8 cellular contexts compared by ENCODE assay signal in genomic region chr5:108748354-108749129, GRCh38. TPM values are rescaled to one million over a fixed set of nuclear protein-coding genes. Genes with fewer than 3 reads are reported as not detected.
DNase-seq lines count a peak whose midpoint lies in the region; ATAC-seq and TF ChIP-seq lines count a peak whose summit lies in the region.

No MANE protein-coding gene starts in this region.

- H3K79me2 ChIP-seq in GM23338 (replicated peaks; ENCODE audit: insufficient read depth) = peaks cover 32% of the 10 kb centered on the region

- peak overlapping the region; percentile 72 for H3K4me3 ChIP-seq in GM23338
- H3K4me3 ChIP-seq in fibroblast of the aortic adventitia (ENCODE audit: low read depth, low read length) = peak overlapping the region; percentile 78

- H3F3A ChIP-seq in GM23338 (replicated peaks; ENCODE audit: low read depth) = no peaks in the 10 kb centered on the region; the same call in 1 of the 2 replicates

- H3K27me3 Mint-ChIP-seq in GM23338 (ENCODE audit: insufficient read depth, low read depth, poor library complexity) = peaks cover 4% of the 10 kb centered on the region
- H3K27me3 Mint-ChIP-seq in nephron (ENCODE audit: low read depth) = no peaks in the 10 kb centered on the region
- no peaks in the 10 kb centered on the region for H3K27me3 Mint-ChIP-seq in stimulated activated naive CD8-positive, alpha-beta T cell treated with anti-CD3 and anti-CD28 coated beads, Interleukin-15, Interleukin-2, amounts not matched to agents 100 ng/mL and 50 ng/mL, for 24 hours

- H3K36me3 ChIP-seq in GM23338 (ENCODE audit: insufficient read depth) = no peaks in the 10 kb centered on the region

- DNase-seq in ELF-1 (ENCODE audit: low read depth, low spot score) (peak; percentile 100), GM23338 (ENCODE audit: low spot score) (peak; percentile 99), LHCN-M2 (ENCODE audit: low read depth) (peak; percentile 98), RWPE1 (ENCODE audit: low spot score) (peak; percentile 99), fibroblast of the aortic adventitia (ENCODE audit: low read depth) (peak; percentile 99)
- peak; percentile 99 for DNase-seq in activated effector memory CD4-positive, alpha-beta T cell treated with anti-CD3 and anti-CD28 coated beads, Interleukin-2, amount 50 U/mL, for 16 hours

- no peaks in the 10 kb centered on the region; the same call in 2 of the 3 replicates for H3K9me3 Mint-ChIP-seq in GM23338
- no peaks in the 10 kb centered on the region for H3K9me3 Mint-ChIP-seq in nephron
- H3K9me3 Mint-ChIP-seq in stimulated activated naive CD8-positive, alpha-beta T cell treated with anti-CD3 and anti-CD28 coated beads, Interleukin-15, Interleukin-2, amounts not matched to agents 100 ng/mL and 50 ng/mL, for 24 hours = no peaks in the 10 kb centered on the region

- no peak overlapping the region for H2AFZ ChIP-seq in GM23338

- no peaks in the 10 kb centered on the region for H3K9me2 ChIP-seq in GM23338 (ENCODE audit: insufficient read depth)

- no peaks in the 10 kb centered on the region for H4K20me1 ChIP-seq in GM23338 (replicated peaks; ENCODE audit: insufficient read depth)

- peak overlapping the region; percentile 95 for H3K27ac Mint-ChIP-seq in GM23338
- peak overlapping the region; percentile 98 to 99 (median 99) for H3K27ac Mint-ChIP-seq in nephron
- peak overlapping the region; percentile 91 for H3K27ac Mint-ChIP-seq in stimulated activated naive CD8-positive, alpha-beta T cell treated with anti-CD3 and anti-CD28 coated beads, Interleukin-15, Interleukin-2, amounts not matched to agents 100 ng/mL and 50 ng/mL, for 24 hours

- H3K4me2 ChIP-seq in GM23338 = peak overlapping the region; percentile 89

- H3K4me1 Mint-ChIP-seq in GM23338 (peaks cover 17% of the 10 kb centered on the region), nephron (peaks cover 22% of the 10 kb centered on the region)
- peaks cover 22% of the 10 kb centered on the region for H3K4me1 Mint-ChIP-seq in stimulated activated naive CD8-positive, alpha-beta T cell treated with anti-CD3 and anti-CD28 coated beads, Interleukin-15, Interleukin-2, amounts not matched to agents 100 ng/mL and 50 ng/mL, for 24 hours (ENCODE audit: low read depth)

- peaks cover 18% of the 10 kb centered on the region; the same call in 1 of the 2 replicates for H3K4me1 ChIP-seq in GM23338 (ENCODE audit: insufficient read depth)

- peak overlapping the region; percentile 99 for H3K27ac ChIP-seq in GM23338 (ENCODE audit: low read depth)
- peak overlapping the region; percentile 97 for H3K27ac ChIP-seq in RWPE1

- POLR2A ChIA-PET in RWPE1 (lab: Yijun Ruan, JAX; ENCODE audit: low non-redundant PET) = interaction anchor here (0.7 to 1.3 kb wide), 6 partner anchors 20 to 940 kb away, joined by 3 to 7 read pairs (median 4); no protein-coding TSS in a partner anchor

- H3K27me3 ChIP-seq in GM23338 (ENCODE audit: insufficient read depth) = no peaks in the 10 kb centered on the region

- no peaks in the 10 kb centered on the region for H3K36me3 Mint-ChIP-seq in GM23338 (ENCODE audit: low read depth)
- no peaks in the 10 kb centered on the region for H3K36me3 Mint-ChIP-seq in nephron (ENCODE audit: low read depth)
- no peaks in the 10 kb centered on the region for H3K36me3 Mint-ChIP-seq in stimulated activated naive CD8-positive, alpha-beta T cell treated with anti-CD3 and anti-CD28 coated beads, Interleukin-15, Interleukin-2, amounts not matched to agents 100 ng/mL and 50 ng/mL, for 24 hours (ENCODE audit: low read depth)

- peak in 1 of 2 experiments; percentile 34; a peak in 2 of 4 replicates for TF ChIP-seq CTCF in GM23338 (conservative IDR thresholded peaks at IDR 0.05; ENCODE audit: low read depth in 2 of 2)
- peak; percentile 39 for TF ChIP-seq CTCF in RWPE1 (conservative IDR thresholded peaks at IDR 0.05; ENCODE audit: low read depth)
- no peak for TF ChIP-seq CTCF in fibroblast of the aortic adventitia (IDR thresholded peaks at IDR 0.05; ENCODE audit: insufficient read depth, low read length)
- TF ChIP-seq CTCF in nephron (IDR thresholded peaks at IDR 0.05; ENCODE audit: unreplicated experiment in 3 of 3) = no peak

- peak; percentile 92 for ATAC-seq in GM23338

- CTCF ChIA-PET in RWPE1 (lab: Yijun Ruan, JAX) = interaction anchor here (0.6 to 1.2 kb wide), 2 partner anchors 21 to 80 kb away, joined by 3 read pairs; no protein-coding TSS in a partner anchor

- H3K4me3 Mint-ChIP-seq in GM23338 = peak overlapping the region; percentile 85
- peak overlapping the region; percentile 93 to 97 (median 94) for H3K4me3 Mint-ChIP-seq in nephron
- peak overlapping the region; percentile 86 for H3K4me3 Mint-ChIP-seq in stimulated activated naive CD8-positive, alpha-beta T cell treated with anti-CD3 and anti-CD28 coated beads, Interleukin-15, Interleukin-2, amounts not matched to agents 100 ng/mL and 50 ng/mL, for 24 hours

TF ChIP-seq in GM23338, 12 proteins besides CTCF, POLR2A, EP300 and RAD21 (continues in another document):
- TF ChIP-seq POLR2AphosphoS5 (IDR thresholded peaks at IDR 0.05; ENCODE audit: low read depth) = peak; percentile 99
- TF ChIP-seq ZNF114 (CRISPR knock-in tag; IDR thresholded peaks at IDR 0.05) = no peak
- TF ChIP-seq REST (IDR thresholded peaks at IDR 0.05; ENCODE audit: unreplicated experiment) = no peak
- no peak for TF ChIP-seq EZH2 (IDR thresholded peaks at IDR 0.05; ENCODE audit: low read depth, unreplicated experiment)
- no peak for TF ChIP-seq EZH2phosphoT487 (IDR thresholded peaks at IDR 0.05; ENCODE audit: unreplicated experiment)
- no peak for TF ChIP-seq STAT1 (IDR thresholded peaks at IDR 0.05; ENCODE audit: unreplicated experiment)

RNA-seq across cellular contexts. Expression of gene FER, which starts 0.8 kb away (rescaled TPM):
- 14.2 and 17.4 TPM in 2 replicates for total RNA-seq in GM23338 (2014; rRNA removed; shearing (Covaris generic))
- 23.5 and 34.8 TPM in 2 replicates for polyA plus RNA-seq in GM23338 (2016; fragmentation: Nextera tagmentation; extraction: Ambion mirVana)
- total RNA-seq in LHCN-M2 (2014; rRNA removed) (11.8 and 14.2 TPM in 2 replicates), fibroblast of the aortic adventitia (ENCODE audit: low replicate concordance) (41.5 and 129 TPM in 2 replicates)
- 3.0 TPM for polyA plus RNA-seq in LHCN-M2 (2012)

Comparison
In these comparisons a context has a peak if more than half of its experiments do, and no peak if none do; other contexts are left out.
1. Peak in every context shown above with its lines: DNase-seq, ATAC-seq, H3K4me3 ChIP-seq and H3K27ac ChIP-seq.